ENCODE assay signal across 9 cellular contexts in the genomic region with DNA sequence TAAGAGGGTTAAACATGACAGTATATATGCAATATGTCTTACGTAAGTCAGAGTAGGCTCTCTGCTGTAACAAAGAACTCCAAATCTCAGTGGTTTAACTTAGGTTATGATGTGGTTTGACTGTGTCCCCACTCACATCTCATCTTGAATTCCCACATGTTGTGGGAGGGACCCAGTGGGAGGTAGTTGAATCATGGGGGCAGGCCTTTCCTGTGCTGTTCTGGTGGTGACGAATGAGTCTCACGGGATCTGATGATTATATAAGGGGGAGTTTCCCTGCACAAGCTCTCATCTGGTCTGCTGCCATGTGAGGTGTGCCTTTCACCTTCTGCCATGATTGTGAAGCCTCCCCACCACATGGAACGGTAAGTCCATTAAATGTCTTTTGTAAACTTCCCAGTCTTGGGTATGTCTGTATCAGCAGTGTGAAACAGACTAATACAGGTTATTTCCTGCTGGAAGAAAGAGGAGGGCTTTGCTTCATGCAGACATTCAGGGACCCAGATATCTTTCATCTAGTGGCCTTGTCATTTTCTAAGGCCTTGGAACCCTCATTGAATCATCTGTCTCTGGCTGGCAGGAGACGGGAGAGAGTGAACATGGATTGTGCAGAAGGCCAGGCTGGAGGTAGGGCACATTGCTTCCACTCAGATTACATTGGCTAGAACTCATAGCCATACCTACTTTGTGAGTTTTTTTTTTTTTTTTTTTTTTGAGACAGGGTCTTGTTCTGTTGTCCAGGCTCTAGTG.
DNase-seq lines count a peak whose midpoint lies in the region; ATAC-seq, FAIRE-seq and TF ChIP-seq lines count a peak whose summit lies in the region.
"Had no signal": no experiment of that assay in that cellular context is flagged by ENCODE, and none has a peak within 500 bp of the region (broad histone marks: within the 10 kb centered on the region; RNA-seq: fewer than 3 reads in every experiment).

No MANE protein-coding gene starts in this region.

- POLR2A ChIA-PET in PC-9 (lab: Charles Lee; ENCODE audit: unreplicated experiment): no interaction called here

- H3K4me3 ChIP-seq in fibroblast of mammary gland (ENCODE audit: control insufficient read depth, low read depth, low read length) (no peak overlapping the region), PC-9 (no peak overlapping the region)

- H3F3A ChIP-seq in PC-9 (ENCODE audit: insufficient read depth, low read depth): no peaks in the 10 kb centered on the region

- no peaks in the 10 kb centered on the region for H3K79me2 ChIP-seq in PC-9 (ENCODE audit: low read depth)

- no peak overlapping the region for H3K4me3 Mint-ChIP-seq in activated CD8-positive, alpha-beta memory T cell treated with anti-CD3 and anti-CD28 coated beads, Interleukin-2, amount 10 ng/mL, durations not matched to agents 7 days and 5 days
- peak overlapping the region; percentile 34 for H3K4me3 Mint-ChIP-seq in stimulated activated effector memory CD8-positive, alpha-beta T cell treated with anti-CD3 and anti-CD28 coated beads, Interleukin-12 subunit alpha, Interleukin-12 subunit beta, amount 100 ng/mL, for 72 hours
- H3K4me3 Mint-ChIP-seq: stimulated activated memory B cell treated with anti-CD40 and anti-IgM and Interleukin-4, amounts not matched to agents 10 μg/mL and 1 μg/mL and 100 μg/mL, for 72 hours had no signal

- no peak overlapping the region for H2AFZ ChIP-seq in PC-9

- H3K9me3 ChIP-seq in PC-9 (ENCODE audit: insufficient read depth, low read depth): no peaks in the 10 kb centered on the region

- no peaks in the 10 kb centered on the region for H3K27me3 ChIP-seq in PC-9 (ENCODE audit: insufficient read depth, low read depth)

- H3K9me2 ChIP-seq in PC-9 (ENCODE audit: insufficient read depth): no peaks in the 10 kb centered on the region

- intact Hi-C loops in PC-9 (cut with micrococcal nuclease; ENCODE audit: unreplicated experiment): no loop called here

- no peaks in the 10 kb centered on the region for H3K36me3 ChIP-seq in PC-9 (ENCODE audit: low read depth)

- H3K4me1 ChIP-seq in PC-9 (replicated peaks; ENCODE audit: insufficient read depth): no peaks in the 10 kb centered on the region

- no peak overlapping the region for H3K27ac ChIP-seq in PC-9

- H3K4me2 ChIP-seq in PC-9: no peak overlapping the region

- no peak overlapping the region for H3K27ac Mint-ChIP-seq in activated CD8-positive, alpha-beta memory T cell treated with anti-CD3 and anti-CD28 coated beads, Interleukin-2, amount 10 ng/mL, durations not matched to agents 7 days and 5 days
- peak overlapping the region; percentile 71 for H3K27ac Mint-ChIP-seq in stimulated activated effector memory CD8-positive, alpha-beta T cell treated with anti-CD3 and anti-CD28 coated beads, Interleukin-12 subunit alpha, Interleukin-12 subunit beta, amount 100 ng/mL, for 72 hours
- H3K27ac Mint-ChIP-seq: stimulated activated memory B cell treated with anti-CD40 and anti-IgM and Interleukin-4, amounts not matched to agents 10 μg/mL and 1 μg/mL and 100 μg/mL, for 72 hours had no signal

- peaks cover 7% of the 10 kb centered on the region for H3K36me3 Mint-ChIP-seq in activated CD8-positive, alpha-beta memory T cell treated with anti-CD3 and anti-CD28 coated beads, Interleukin-2, amount 10 ng/mL, durations not matched to agents 7 days and 5 days
- peaks cover 7% of the 10 kb centered on the region for H3K36me3 Mint-ChIP-seq in stimulated activated effector memory CD8-positive, alpha-beta T cell treated with anti-CD3 and anti-CD28 coated beads, Interleukin-12 subunit alpha, Interleukin-12 subunit beta, amount 100 ng/mL, for 72 hours

- no peaks in the 10 kb centered on the region for H3K27me3 Mint-ChIP-seq in activated CD8-positive, alpha-beta memory T cell treated with anti-CD3 and anti-CD28 coated beads, Interleukin-2, amount 10 ng/mL, durations not matched to agents 7 days and 5 days
- H3K27me3 Mint-ChIP-seq: stimulated activated memory B cell treated with anti-CD40 and anti-IgM and Interleukin-4, amounts not matched to agents 10 μg/mL and 1 μg/mL and 100 μg/mL, for 72 hours had no signal

- no peak for ATAC-seq in activated CD8-positive, alpha-beta memory T cell treated with anti-CD3 and anti-CD28 coated beads, Interleukin-2, amount 10 ng/mL, durations not matched to agents 7 days and 5 days
- ATAC-seq in activated CD4-positive, CD25-positive, alpha-beta regulatory T cell treated with anti-CD3 and anti-CD28 coated beads, Interleukin-2, amount 50 U/mL, for 24 hours: peak; percentile 91 to 93
- peak; percentile 93 for ATAC-seq in stimulated activated effector memory CD8-positive, alpha-beta T cell treated with anti-CD3 and anti-CD28 coated beads, Interleukin-12 subunit alpha, Interleukin-12 subunit beta, amount 100 ng/mL, for 72 hours
- ATAC-seq: stimulated activated memory B cell treated with anti-CD40 and anti-IgM and Interleukin-4, amounts not matched to agents 10 μg/mL and 1 μg/mL and 100 μg/mL, for 72 hours had no signal

- H4K20me1 ChIP-seq in PC-9 (ENCODE audit: insufficient read depth): no peaks in the 10 kb centered on the region

- no peak for FAIRE-seq in urothelium cell line (lab: Jason Lieb, UNC)

- no TSS peak for BruUV-seq in PC-9 (replicated peaks; lab: Mats Ljungman, UMichigan)

- no peaks in the 10 kb centered on the region for H3K9me3 Mint-ChIP-seq in activated CD8-positive, alpha-beta memory T cell treated with anti-CD3 and anti-CD28 coated beads, Interleukin-2, amount 10 ng/mL, durations not matched to agents 7 days and 5 days (ENCODE audit: low read depth)
- H3K9me3 Mint-ChIP-seq in stimulated activated effector memory CD8-positive, alpha-beta T cell treated with anti-CD3 and anti-CD28 coated beads, Interleukin-12 subunit alpha, Interleukin-12 subunit beta, amount 100 ng/mL, for 72 hours: peaks cover 3% of the 10 kb centered on the region

- TF ChIP-seq CTCF in fibroblast of mammary gland (conservative IDR thresholded peaks at IDR 0.05; ENCODE audit: control insufficient read depth, insufficient read depth, low read depth, low read length) (no peak), PC-9 (conservative IDR thresholded peaks at IDR 0.05) (no peak)

- CTCF ChIA-PET in activated CD8-positive, alpha-beta memory T cell treated with anti-CD3 and anti-CD28 coated beads, Interleukin-2, amount 10 ng/mL, durations not matched to agents 7 days and 5 days (lab: Charles Lee): interaction anchor here (0.7 to 1.5 kb wide), 3 partner anchors 24 to 329 kb away, joined by 3 to 6 read pairs (median 3); no protein-coding TSS in a partner anchor
- CTCF ChIA-PET in PC-9 (lab: Charles Lee): no interaction called here

- H3K4me1 Mint-ChIP-seq in activated CD8-positive, alpha-beta memory T cell treated with anti-CD3 and anti-CD28 coated beads, Interleukin-2, amount 10 ng/mL, durations not matched to agents 7 days and 5 days: peaks cover 20% of the 10 kb centered on the region
- H3K4me1 Mint-ChIP-seq in stimulated activated effector memory CD8-positive, alpha-beta T cell treated with anti-CD3 and anti-CD28 coated beads, Interleukin-12 subunit alpha, Interleukin-12 subunit beta, amount 100 ng/mL, for 72 hours: peaks cover 58% of the 10 kb centered on the region

- DNase-seq in activated CD8-positive, alpha-beta memory T cell treated with anti-CD3 and anti-CD28 coated beads, Interleukin-2, amount 50 U/mL, for 4 hours: peak; percentile 37
- no peak for DNase-seq in activated CD8-positive, alpha-beta memory T cell treated with anti-CD3 and anti-CD28 coated beads, Interleukin-2, amount 10 ng/mL, durations not matched to agents 7 days and 5 days
- DNase-seq in fibroblast of mammary gland (ENCODE audit: low read depth): peak; percentile 93
- DNase-seq in stimulated activated effector memory CD8-positive, alpha-beta T cell treated with anti-CD3 and anti-CD28 coated beads, Interleukin-12 subunit alpha, Interleukin-12 subunit beta, amount 100 ng/mL, for 72 hours (ENCODE audit: low spot score in 2 of 2): no peak
- no peak for DNase-seq in urothelium cell line (ENCODE audit: low spot score)
- DNase-seq in UCSD-AML1 (lab: John Stamatoyannopoulos, UW; ENCODE audit: unreplicated experiment): no peak
- no peak for DNase-seq in PC-9

Comparison
In these comparisons a context has a peak if more than half of its experiments do, and no peak if none do; other contexts are left out.
1. DNase-seq: peak in activated CD8-positive, alpha-beta memory T cell treated with anti-CD3 and anti-CD28 coated beads, Interleukin-2, amount 50 U/mL, for 4 hours (single experiment) and fibroblast of mammary gland (single experiment); none in activated CD8-positive, alpha-beta memory T cell treated with anti-CD3 and anti-CD28 coated beads, Interleukin-2, amount 10 ng/mL, durations not matched to agents 7 days and 5 days (single experiment), stimulated activated effector memory CD8-positive, alpha-beta T cell treated with anti-CD3 and anti-CD28 coated beads, Interleukin-12 subunit alpha, Interleukin-12 subunit beta, amount 100 ng/mL, for 72 hours (0 of 2), urothelium cell line (single experiment), UCSD-AML1 (single experiment) and PC-9 (0 of 2).